In genomic region chr6:89353118-89353556, GRCh38 we compare ENCODE assay signal across 8 cellular contexts. TPM values are rescaled to one million over a fixed set of nuclear protein-coding genes. Genes with fewer than 3 reads are reported as not detected.
DNase-seq lines count a peak whose midpoint lies in the region; ATAC-seq and TF ChIP-seq lines count a peak whose summit lies in the region.

No MANE protein-coding gene starts in this region.

- no peaks in the 10 kb centered on the region for H3K9me3 ChIP-seq in MG63
- no peaks in the 10 kb centered on the region for H3K9me3 ChIP-seq in mucosa of stomach (ENCODE audit: control insufficient read depth, low read length)

- H3K27ac ChIP-seq in coronary artery: peak overlapping the region; percentile 93 to 95

- peaks cover 15% of the 10 kb centered on the region for H3K4me1 ChIP-seq in mucosa of stomach (ENCODE audit: control insufficient read depth, insufficient read depth, low read length)

- H3K36me3 ChIP-seq in MG63 (peaks cover 6% of the 10 kb centered on the region), mucosa of stomach (ENCODE audit: control insufficient read depth, insufficient read depth, low read length) (no peaks in the 10 kb centered on the region)

- H3K9ac ChIP-seq in mucosa of stomach (ENCODE audit: low read length): peak overlapping the region; percentile 99

- no peaks in the 10 kb centered on the region for H3K27me3 ChIP-seq in MG63
- no peaks in the 10 kb centered on the region for H3K27me3 ChIP-seq in mucosa of stomach (ENCODE audit: control insufficient read depth, insufficient read depth, low read length)

- DNase-seq in AG09309 (ENCODE audit: low read depth) (no peak), MG63 (no peak), coronary artery (ENCODE audit: low spot score) (no peak), iPS-NIHi11 (ENCODE audit: low spot score) (no peak), DMS 273 treated with DMSO at 0.1 percent for 48 hours (lab: John Stamatoyannopoulos, UW) (no peak)

- no peak for TF ChIP-seq CTCF in AG09309 (IDR thresholded peaks at IDR 0.05; ENCODE audit: control insufficient read depth, insufficient read depth, low read depth, low read length, missing control alignments)
- no peak for TF ChIP-seq CTCF in coronary artery (IDR thresholded peaks at IDR 0.05)

- ATAC-seq in GM21447 (IDR thresholded peaks at IDR 0.05; ENCODE audit: unreplicated experiment) (no peak), HG03097 (IDR thresholded peaks at IDR 0.05; ENCODE audit: low FRiP score, unreplicated experiment) (no peak)

- peak overlapping the region; percentile 69 for H3K4me3 ChIP-seq in AG09309 (ENCODE audit: control insufficient read depth, low read depth, low read length)
- H3K4me3 ChIP-seq in MG63: peak overlapping the region; percentile 93
- H3K4me3 ChIP-seq in coronary artery: peak overlapping the region; percentile 86
- H3K4me3 ChIP-seq in mucosa of stomach (ENCODE audit: low read length): peak overlapping the region; percentile 96

RNA-seq across cellular contexts. Expression of gene UBE2J1, which starts 0.6 kb away (rescaled TPM):
- 42.3 and 69.9 TPM in 2 replicates for total RNA-seq in MG63 (2014; rRNA removed; shearing (Covaris generic); ENCODE audit: low replicate concordance)

RNA-seq across cellular contexts. Expression of gene GABRR2, which starts 38.0 kb away (rescaled TPM):
- not detected in 2 replicates for total RNA-seq in MG63 (2014; rRNA removed; shearing (Covaris generic); ENCODE audit: low replicate concordance)

RNA-seq across cellular contexts. Expression of gene RRAGD, which starts 58.9 kb away (rescaled TPM):
- 1.1 and 1.8 TPM in 2 replicates for total RNA-seq in MG63 (2014; rRNA removed; shearing (Covaris generic); ENCODE audit: low replicate concordance)
